21 cellular contexts compared by ENCODE assay signal in the genomic region with DNA sequence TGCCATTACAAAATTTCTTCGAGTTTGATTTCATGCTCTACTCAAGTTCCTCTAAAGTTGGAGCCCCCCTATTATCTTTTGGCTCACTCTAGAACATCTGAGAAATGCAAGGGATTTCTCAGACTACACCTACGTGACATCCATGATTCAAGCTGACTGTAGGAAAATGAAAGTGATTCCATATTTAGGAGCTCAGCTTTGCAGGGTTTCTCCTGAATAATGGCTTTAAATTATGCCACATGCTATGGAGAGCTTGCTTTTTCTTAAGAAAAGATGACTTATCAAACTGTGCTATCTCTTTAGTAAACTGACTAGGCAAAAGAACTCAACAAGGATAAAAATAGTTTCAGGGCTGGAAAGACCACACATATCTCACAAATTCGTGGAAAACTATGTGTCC.
DNase-seq lines count a peak whose midpoint lies in the region; ATAC-seq and TF ChIP-seq lines count a peak whose summit lies in the region.
"Had no signal": no experiment of that assay in that cellular context is flagged by ENCODE, and none has a peak within 500 bp of the region (broad histone marks: within the 10 kb centered on the region; RNA-seq: fewer than 3 reads in every experiment).

No MANE protein-coding gene starts in this region.

- H3K9me3 Mint-ChIP-seq in activated T-cell treated with anti-CD3 and anti-CD28 coated beads, Interleukin-2, amount 50 U/mL, for 24 hours, result no peaks in the 10 kb centered on the region

- peak overlapping the region; percentile 31; the same call in 1 of the 2 replicates for H3K4me2 ChIP-seq in PC-3 (ENCODE audit: low read length)
- no peak overlapping the region for H3K4me2 ChIP-seq in trophoblast cell (ENCODE audit: low read length)
- no peak overlapping the region for H3K4me2 ChIP-seq in OCI-LY7 (ENCODE audit: low read length)

- H3K27ac ChIP-seq in PC-3 (ENCODE audit: low read length), result no peak overlapping the region
- H3K27ac ChIP-seq in trophoblast cell (ENCODE audit: low read depth, low read length), result no peak overlapping the region
- H3K27ac ChIP-seq in OCI-LY7 (ENCODE audit: low read depth, low read length, poor library complexity, severe bottlenecking), result no peak overlapping the region
- H3K27ac ChIP-seq: pancreas, vagina had no signal

- no peak overlapping the region for H4K12ac ChIP-seq in trophoblast cell (ENCODE audit: low read depth, low read length)

- H4K20me1 ChIP-seq in PC-3 (ENCODE audit: low read length) (no peaks in the 10 kb centered on the region), OCI-LY7 (ENCODE audit: insufficient read depth, low read length) (no peaks in the 10 kb centered on the region)

- intact Hi-C loops in PC-3 (cut with micrococcal nuclease), result no loop called here
- intact Hi-C loops in OCI-LY7 (cut with micrococcal nuclease; ENCODE audit: unreplicated experiment), result no loop called here

- no peaks in the 10 kb centered on the region for H3K9me3 ChIP-seq in PC-3 (ENCODE audit: low read length)
- no peaks in the 10 kb centered on the region for H3K9me3 ChIP-seq in trophoblast cell (ENCODE audit: insufficient read depth, low read depth, low read length)
- no peaks in the 10 kb centered on the region for H3K9me3 ChIP-seq in OCI-LY7 (ENCODE audit: low read length)
- H3K9me3 ChIP-seq: Caco-2, pancreas, vagina had no signal

- DNase-seq in EL (peak; percentile 9), PC-3 (no peak), fibroblast of mammary gland (ENCODE audit: low read depth) (peak; percentile 34), putamen (ENCODE audit: low spot score) (peak; percentile 72), trophoblast cell (no peak), OCI-LY7 (ENCODE audit: low spot score) (no peak)
- no peak for DNase-seq in activated T-cell treated with anti-CD3 and anti-CD28 coated beads, Interleukin-2, amount 50 U/mL, for 24 hours
- no peak for DNase-seq in activated CD8-positive, alpha-beta memory T cell treated with anti-CD3 and anti-CD28 coated beads, Interleukin-2, amount 50 U/mL, for 4 hours
- DNase-seq: activated CD4-positive, alpha-beta T cell treated with anti-CD3 and anti-CD28 coated beads for 4 hours; activated CD8-positive, alpha-beta memory T cell treated with anti-CD3 and anti-CD28 coated beads, Interleukin-2, amount 10 ng/mL, durations not matched to agents 7 days and 5 days; activated effector memory CD4-positive, alpha-beta T cell treated with anti-CD3 and anti-CD28 coated beads, Interleukin-2, amount 50 U/mL, for 16 hours; AML-193; Caco-2; GDM1; NCI-H146; NCI-H2171 treated with DMSO at 0.1 percent for 48 hours; pancreas; stimulated activated CD4-positive, alpha-beta T cell treated with anti-CD3 and anti-CD28 coated beads, Interleukin-2, amount 100 ng/mL, for 48 hours had no signal

- no peak overlapping the region for H4K91ac ChIP-seq in trophoblast cell (ENCODE audit: low read depth, low read length)

- TF ChIP-seq CTCF in PC-3 (conservative IDR thresholded peaks at IDR 0.05; ENCODE audit: low read depth, low read length), result no peak
- TF ChIP-seq CTCF in fibroblast of mammary gland (conservative IDR thresholded peaks at IDR 0.05; ENCODE audit: control insufficient read depth, insufficient read depth, low read depth, low read length), result no peak
- TF ChIP-seq CTCF in OCI-LY7 (conservative IDR thresholded peaks at IDR 0.05; ENCODE audit: low read length), result no peak

- H3K36me3 ChIP-seq in PC-3 (ENCODE audit: low read depth, low read length) (no peaks in the 10 kb centered on the region), trophoblast cell (ENCODE audit: control insufficient read depth in 1 of 2, insufficient read depth in 2 of 2, low read length in 2 of 2) (no peaks in the 10 kb centered on the region), OCI-LY7 (ENCODE audit: insufficient read depth, low read length) (no peaks in the 10 kb centered on the region)
- H3K36me3 ChIP-seq: pancreas, vagina had no signal

- no peak overlapping the region for H3K23ac ChIP-seq in trophoblast cell (ENCODE audit: low read length)

- BruUV-seq in PC-3 (replicated peaks; lab: Mats Ljungman, UMichigan) (no TSS peak), OCI-LY7 (replicated peaks; lab: Mats Ljungman, UMichigan) (no TSS peak)

- no peaks in the 10 kb centered on the region for H3K4me1 Mint-ChIP-seq in activated T-cell treated with anti-CD3 and anti-CD28 coated beads, Interleukin-2, amount 50 U/mL, for 24 hours (ENCODE audit: low read depth)
- H3K4me1 Mint-ChIP-seq: activated CD8-positive, alpha-beta memory T cell treated with anti-CD3 and anti-CD28 coated beads, Interleukin-2, amount 10 ng/mL, durations not matched to agents 7 days and 5 days had no signal

- CTCF ChIA-PET in PC-3 (lab: Charles Lee), result no interaction called here
- CTCF ChIA-PET in OCI-LY7 (lab: Charles Lee; ENCODE audit: unreplicated experiment), result no interaction called here

- H3K79me1 ChIP-seq in trophoblast cell (ENCODE audit: low read length), result no peaks in the 10 kb centered on the region

- H3K9me2 ChIP-seq in PC-3 (replicated peaks; ENCODE audit: low read length) (no peaks in the 10 kb centered on the region), OCI-LY7 (ENCODE audit: insufficient read depth, low read length) (no peaks in the 10 kb centered on the region)

- no peak overlapping the region for H3K4ac ChIP-seq in trophoblast cell (ENCODE audit: low read depth, low read length)

- H3K79me2 ChIP-seq in PC-3 (ENCODE audit: low read length) (no peaks in the 10 kb centered on the region), trophoblast cell (ENCODE audit: control insufficient read depth, insufficient read depth, low read length, poor library complexity) (no peaks in the 10 kb centered on the region), OCI-LY7 (ENCODE audit: insufficient read depth, low read depth, low read length) (no peaks in the 10 kb centered on the region)

- WGBS in trophoblast cell (ENCODE audit: extremely low coverage, insufficient coverage, insufficient read length), result no CpG with 5 or more reads among the region's 3 CpGs

- no peak overlapping the region for H4K8ac ChIP-seq in trophoblast cell (ENCODE audit: low read depth, low read length)

- no peak for ATAC-seq in PC-3
- ATAC-seq: activated CD8-positive, alpha-beta memory T cell treated with anti-CD3 and anti-CD28 coated beads, Interleukin-2, amount 10 ng/mL, durations not matched to agents 7 days and 5 days; GM12878; left lobe of liver; pancreas had no signal

- no peaks in the 10 kb centered on the region for H3F3A ChIP-seq in PC-3 (ENCODE audit: low read length, unreplicated experiment)

- H3K4me3 Mint-ChIP-seq in activated T-cell treated with anti-CD3 and anti-CD28 coated beads, Interleukin-2, amount 50 U/mL, for 24 hours, result no peak overlapping the region
- H3K4me3 Mint-ChIP-seq: activated CD8-positive, alpha-beta memory T cell treated with anti-CD3 and anti-CD28 coated beads, Interleukin-2, amount 10 ng/mL, durations not matched to agents 7 days and 5 days had no signal

- POLR2A ChIA-PET in PC-3 (lab: Charles Lee; ENCODE audit: unreplicated experiment) (no interaction called here), OCI-LY7 (lab: Charles Lee) (interaction anchor here (0.5 kb wide), 1 partner anchor 49 kb away, joined by 7 read pairs; no protein-coding TSS in a partner anchor)

- H3K27me3 ChIP-seq in PC-3 (ENCODE audit: low read length), result no peaks in the 10 kb centered on the region
- no peaks in the 10 kb centered on the region for H3K27me3 ChIP-seq in trophoblast cell (ENCODE audit: insufficient read depth, low read length)
- H3K27me3 ChIP-seq: pancreas, vagina had no signal

- H3K4me1 ChIP-seq in PC-3 (ENCODE audit: insufficient read depth, low read length) (no peaks in the 10 kb centered on the region), trophoblast cell (ENCODE audit: control insufficient read depth in 1 of 2, insufficient read depth in 2 of 2, low read length in 2 of 2) (no peaks in the 10 kb centered on the region), OCI-LY7 (ENCODE audit: insufficient read depth, low read length, poor library complexity, severe bottlenecking) (no peaks in the 10 kb centered on the region)
- H3K4me1 ChIP-seq: Caco-2, pancreas, vagina had no signal

- H2BK12ac ChIP-seq in trophoblast cell (ENCODE audit: low read length), result no peak overlapping the region

- no peak overlapping the region for H3K14ac ChIP-seq in trophoblast cell (ENCODE audit: low read length)

- H3K9ac ChIP-seq in PC-3 (ENCODE audit: low read length) (no peak overlapping the region), trophoblast cell (ENCODE audit: low read length) (no peak overlapping the region)

- H3K27ac Mint-ChIP-seq in activated T-cell treated with anti-CD3 and anti-CD28 coated beads, Interleukin-2, amount 50 U/mL, for 24 hours, result no peak overlapping the region
- H3K27ac Mint-ChIP-seq: activated CD8-positive, alpha-beta memory T cell treated with anti-CD3 and anti-CD28 coated beads, Interleukin-2, amount 10 ng/mL, durations not matched to agents 7 days and 5 days had no signal

- H2BK5ac ChIP-seq in trophoblast cell (ENCODE audit: low read depth, low read length, poor library complexity), result no peak overlapping the region

- H2BK120ac ChIP-seq in trophoblast cell (ENCODE audit: insufficient read depth, low read length, poor library complexity), result no peak overlapping the region

- no peaks in the 10 kb centered on the region for H3K36me3 Mint-ChIP-seq in activated T-cell treated with anti-CD3 and anti-CD28 coated beads, Interleukin-2, amount 50 U/mL, for 24 hours (ENCODE audit: low read depth)
- H3K36me3 Mint-ChIP-seq: activated CD8-positive, alpha-beta memory T cell treated with anti-CD3 and anti-CD28 coated beads, Interleukin-2, amount 10 ng/mL, durations not matched to agents 7 days and 5 days had no signal

- H3K4me3 ChIP-seq in PC-3 (ENCODE audit: low read length) (no peak overlapping the region), fibroblast of mammary gland (ENCODE audit: control insufficient read depth, low read depth, low read length) (no peak overlapping the region), trophoblast cell (ENCODE audit: low read depth, low read length) (no peak overlapping the region), OCI-LY7 (ENCODE audit: low read depth, low read length, poor library complexity, severe bottlenecking) (no peak overlapping the region)
- H3K4me3 ChIP-seq: GM12878, pancreas, vagina had no signal

- no peaks in the 10 kb centered on the region for H3K27me3 Mint-ChIP-seq in activated T-cell treated with anti-CD3 and anti-CD28 coated beads, Interleukin-2, amount 50 U/mL, for 24 hours
- H3K27me3 Mint-ChIP-seq: activated CD8-positive, alpha-beta memory T cell treated with anti-CD3 and anti-CD28 coated beads, Interleukin-2, amount 10 ng/mL, durations not matched to agents 7 days and 5 days had no signal

- no peak overlapping the region for H3K18ac ChIP-seq in trophoblast cell (ENCODE audit: low read length)

- H2AFZ ChIP-seq in PC-3 (ENCODE audit: low read length) (no peak overlapping the region), trophoblast cell (ENCODE audit: insufficient read depth, low read length, poor library complexity) (no peak overlapping the region), OCI-LY7 (ENCODE audit: low read length) (no peak overlapping the region)

- no peak overlapping the region for H2AK5ac ChIP-seq in trophoblast cell (ENCODE audit: low read length)

Comparison
In these comparisons a context has a peak if more than half of its experiments do, and no peak if none do; other contexts are left out.
1. DNase-seq: peak in EL (single experiment), fibroblast of mammary gland (single experiment) and putamen (single experiment); none in PC-3 (single experiment), activated T-cell treated with anti-CD3 and anti-CD28 coated beads, Interleukin-2, amount 50 U/mL, for 24 hours (single experiment), trophoblast cell (0 of 2), OCI-LY7 (single experiment) and activated CD8-positive, alpha-beta memory T cell treated with anti-CD3 and anti-CD28 coated beads, Interleukin-2, amount 50 U/mL, for 4 hours (single experiment).